Comparison of ENCODE assay signal across 8 cellular contexts in genomic region chr5:14685757-14686156, GRCh38. TPM values are rescaled to one million over a fixed set of nuclear protein-coding genes. Genes with fewer than 3 reads are reported as not detected.
DNase-seq lines count a peak whose midpoint lies in the region; FAIRE-seq and TF ChIP-seq lines count a peak whose summit lies in the region.

No MANE protein-coding gene starts in this region.

- peak; percentile 54; the same call in 1 of the 2 replicates for TF ChIP-seq CTCF in GM12875 (IDR thresholded peaks at IDR 0.05; ENCODE audit: borderline replicate concordance, insufficient read depth, low read depth, low read length)
- TF ChIP-seq CTCF in HFFc6 (IDR thresholded peaks at IDR 0.05), result peak; percentile 86
- peak; percentile 66 for TF ChIP-seq CTCF in kidney (IDR thresholded peaks at IDR 0.05; ENCODE audit: borderline replicate concordance, extremely low read depth, insufficient read depth)

- H3K9me3 ChIP-seq in MG63 (peaks cover 10% of the 10 kb centered on the region), kidney (ENCODE audit: control insufficient read depth in 1 of 2, low read length in 2 of 2) (peaks cover 2 to 8% of the 10 kb centered on the region in 2 donors)

- H3K36me3 ChIP-seq in MG63 (peaks cover 79% of the 10 kb centered on the region), kidney (ENCODE audit: control insufficient read depth in 1 of 2, insufficient read depth in 2 of 2, low read length in 2 of 2) (peaks cover 27 to 56% of the 10 kb centered on the region in 2 donors)

- H3K4me1 ChIP-seq in kidney (ENCODE audit: control insufficient read depth in 1 of 2, insufficient read depth in 1 of 2, low read depth in 1 of 2, low read length in 2 of 2), result no peaks in the 10 kb centered on the region

- peak; percentile 46 for DNase-seq in ACHN
- DNase-seq in HFFc6, result peak; percentile 72
- peak; percentile 12 for DNase-seq in MG63
- peak; percentile 8 for DNase-seq in SKM-1 (lab: John Stamatoyannopoulos, UW; ENCODE audit: unreplicated experiment)
- peak; percentile 59 to 63 for DNase-seq in T47D (ENCODE audit: low read depth in 1 of 2, low spot score in 1 of 2)
- no peak for DNase-seq in kidney
- peak in 5 of 6 experiments; percentile 6 to 67 (median 46) for DNase-seq in stimulated activated naive CD4-positive, alpha-beta T cell (lab: John Stamatoyannopoulos, UW)

- intact Hi-C loops in kidney (cut with DNase I), result no loop called here

- FAIRE-seq in kidney (lab: Jason Lieb, UNC), result no peak

- in situ Hi-C loops in ACHN (cut with HindIII; ENCODE audit: low pct_ligation_motif_present, low pct_unique_long_range_greater_than_20kb, low sequenced_read_pairs) (no loop called here), T47D (cut with HindIII; ENCODE audit: low pct_unique_long_range_greater_than_20kb, low sequenced_read_pairs) (no loop called here)

- H3K4me1 Mint-ChIP-seq in HFFc6 (ENCODE audit: low read depth), result peaks cover 16% of the 10 kb centered on the region

- H3K4me3 Mint-ChIP-seq in HFFc6, result no peak overlapping the region

- H3K27me3 ChIP-seq in MG63, result no peaks in the 10 kb centered on the region

- peak overlapping the region; percentile 60 for H3K27ac Mint-ChIP-seq in HFFc6

- H3K9me3 Mint-ChIP-seq in HFFc6, result peaks cover 10% of the 10 kb centered on the region

- no peaks in the 10 kb centered on the region for H3K27me3 Mint-ChIP-seq in HFFc6 (ENCODE audit: insufficient read depth)

- no peak overlapping the region for H3K9ac ChIP-seq in kidney (ENCODE audit: low read length in 2 of 2)

- no peak overlapping the region for H3K27ac ChIP-seq in kidney (ENCODE audit: low read depth in 2 of 2, low read length in 2 of 2)

- H3K4me3 ChIP-seq in GM12875 (ENCODE audit: low read depth, low read length) (no peak overlapping the region), MG63 (no peak overlapping the region), kidney (ENCODE audit: low read length in 2 of 2) (no peak overlapping the region)

- H3K36me3 Mint-ChIP-seq in HFFc6 (ENCODE audit: low read depth), result peaks cover 40% of the 10 kb centered on the region

RNA-seq across cellular contexts. Expression of gene OTULIN, which starts 21.2 kb away (rescaled TPM):
- total RNA-seq in HFFc6 (2021; fragmentation: NEBNext Ultra II Directional; extraction: Animal tissue kit (Norgen Biotek cat#: 25700)), result 10 to 100 TPM; 17.5 to 22.0 (median 21.3) TPM
- total RNA-seq in MG63 (2014; rRNA removed; shearing (Covaris generic); ENCODE audit: low replicate concordance), result 19.1 and 71.5 TPM in 2 replicates
- total RNA-seq in kidney, result 28.4 TPM
- 9.0 TPM for polyA plus RNA-seq in kidney (ENCODE audit: insufficient read depth, low read depth, low replicate concordance)
